22 cellular contexts compared by ENCODE assay signal in genomic region chr1:218945050-218945449, GRCh38.
DNase-seq lines count a peak whose midpoint lies in the region; ATAC-seq, FAIRE-seq and TF ChIP-seq lines count a peak whose summit lies in the region.
"Had no signal": no experiment of that assay in that cellular context is flagged by ENCODE, and none has a peak within 500 bp of the region (broad histone marks: within the 10 kb centered on the region; RNA-seq: fewer than 3 reads in every experiment).

No MANE protein-coding gene starts in this region.

- TF ChIP-seq CTCF in tibial nerve (IDR thresholded peaks at IDR 0.05), result no peak
- no peak for TF ChIP-seq CTCF in WTC11 (IDR thresholded peaks at IDR 0.05)

- no peaks in the 10 kb centered on the region for H3K36me3 ChIP-seq in tibial nerve
- H3K36me3 ChIP-seq: adrenal gland, heart left ventricle, neutrophil had no signal

- ATAC-seq in WTC11, result no peak
- ATAC-seq: heart left ventricle, T-helper 17 cell had no signal

- no peak for TF ChIP-seq EP300 in tibial nerve (IDR thresholded peaks at IDR 0.05)

- no peak overlapping the region for H3K4me3 Mint-ChIP-seq in WTC11
- H3K4me3 Mint-ChIP-seq: activated B cell treated with CpG ODN at 0.5 μM for 24 hours; activated T-helper 1 cell treated with anti-CD3 and anti-CD28 coated beads, Interleukin-12 subunit alpha, Interleukin-12 subunit beta, Interleukin-2, Interleukin-4 antibody, amounts not matched to agents 30 ng/mL and 10 ng/mL and 1 ng/mL, durations not matched to agents 14 hours and 24 hours and 36 hours; HFFc6; T-helper 17 cell had no signal

- H3K27ac Mint-ChIP-seq in WTC11, result no peak overlapping the region
- H3K27ac Mint-ChIP-seq: activated B cell treated with CpG ODN at 0.5 μM for 24 hours; activated T-helper 1 cell treated with anti-CD3 and anti-CD28 coated beads, Interleukin-12 subunit alpha, Interleukin-12 subunit beta, Interleukin-2, Interleukin-4 antibody, amounts not matched to agents 30 ng/mL and 10 ng/mL and 1 ng/mL, durations not matched to agents 14 hours and 24 hours and 36 hours; HFFc6; T-helper 17 cell had no signal

- FAIRE-seq in GM12891 (lab: Jason Lieb, UNC), result peak; percentile 16
- FAIRE-seq: GM19239, islet of Langerhans had no signal

- peaks cover 17% of the 10 kb centered on the region for H3K9me3 Mint-ChIP-seq in WTC11
- H3K9me3 Mint-ChIP-seq: activated B cell treated with CpG ODN at 0.5 μM for 24 hours had no signal

- DNase-seq in GM12891 (ENCODE audit: insufficient read length, low spot score) (no peak), RKO (ENCODE audit: low spot score) (peak; percentile 0), dermis microvascular lymphatic vessel endothelial cell (ENCODE audit: low read depth in 2 of 2) (peak; percentile 63 to 86), lung microvascular endothelial cell (ENCODE audit: low read depth in 2 of 2) (peak; percentile 76 to 79), NCI-H1092 (lab: John Stamatoyannopoulos, UW) (no peak), tibial nerve (ENCODE audit: low spot score in 2 of 2) (no peak), WTC11 (ENCODE audit: low spot score) (no peak)
- DNase-seq in activated naive CD4-positive, alpha-beta T cell (lab: John Stamatoyannopoulos, UW), result no peak
- DNase-seq: activated B cell treated with CpG ODN at 0.5 μM for 24 hours; adrenal gland; COR-L47; heart left ventricle; HFFc6; NCI-H1417; SHP77 treated with DMSO at 0.1 percent for 48 hours; stimulated activated CD4-positive, alpha-beta T cell treated with anti-CD3 and anti-CD28 coated beads, Interleukin-4, amount 100 ng/mL, for 1 hour; substantia nigra; T-helper 17 cell had no signal

- H3K27me3 ChIP-seq in tibial nerve, result no peaks in the 10 kb centered on the region
- H3K27me3 ChIP-seq: adrenal gland, heart left ventricle, neutrophil had no signal

- POLR2A ChIA-PET in WTC11 (lab: Charles Lee), result no interaction called here

- H3K4me1 ChIP-seq in tibial nerve, result peaks cover 0 to 12% (median 0%) of the 10 kb centered on the region in 4 donors
- H3K4me1 ChIP-seq: adrenal gland had no signal

- H3K4me3 ChIP-seq in tibial nerve, result no peak overlapping the region
- H3K4me3 ChIP-seq: adrenal gland, heart left ventricle had no signal

- H3K27ac ChIP-seq in tibial nerve, result no peak overlapping the region
- H3K27ac ChIP-seq: adrenal gland, heart left ventricle, neutrophil had no signal

- TF ChIP-seq POLR2A in GM12891 (IDR thresholded peaks at IDR 0.05; ENCODE audit: low read depth, low read length) (no peak), tibial nerve (IDR thresholded peaks at IDR 0.05) (no peak)

- WGBS in tibial nerve, 2 donors, result 91 to 94% methylated on average over 1 of the region's 1 CpG

- peaks cover 0 to 12% (median 0%) of the 10 kb centered on the region in 4 donors for H3K9me3 ChIP-seq in tibial nerve
- H3K9me3 ChIP-seq: adrenal gland, neutrophil had no signal

- CTCF ChIA-PET in WTC11 (lab: Charles Lee), result no interaction called here

- no peaks in the 10 kb centered on the region for H3K4me1 Mint-ChIP-seq in WTC11
- H3K4me1 Mint-ChIP-seq: activated B cell treated with CpG ODN at 0.5 μM for 24 hours, T-helper 17 cell had no signal

- H3K36me3 Mint-ChIP-seq in WTC11, result peaks cover 6% of the 10 kb centered on the region; the same call in 1 of the 2 replicates

- no peaks in the 10 kb centered on the region for H3K27me3 Mint-ChIP-seq in WTC11 (ENCODE audit: low read depth)
- H3K27me3 Mint-ChIP-seq: activated B cell treated with CpG ODN at 0.5 μM for 24 hours, T-helper 17 cell had no signal

TF ChIP-seq in GM12891, 5 proteins besides CTCF, POLR2A, EP300 and RAD21:
- TF ChIP-seq POU2F2 (IDR thresholded peaks at IDR 0.05; ENCODE audit: low read depth, low read length) (no peak), PAX5 (IDR thresholded peaks at IDR 0.05; ENCODE audit: insufficient read depth, low read length, severe bottlenecking) (no peak), TAF1 (IDR thresholded peaks at IDR 0.05; ENCODE audit: low read depth, low read length) (no peak), POLR2AphosphoS5 (IDR thresholded peaks at IDR 0.05; ENCODE audit: low read depth, low read length) (no peak), SPI1 (IDR thresholded peaks at IDR 0.05; ENCODE audit: low read depth, low read length) (no peak)

TF ChIP-seq in WTC11, 78 proteins besides CTCF, POLR2A, EP300 and RAD21 (continues in another document):
- TF ChIP-seq ZNF423 (CRISPR knock-in tag; IDR thresholded peaks at IDR 0.05), result no peak
- no peak for TF ChIP-seq ZNF671 (CRISPR knock-in tag; IDR thresholded peaks at IDR 0.05)
- TF ChIP-seq E2F1 (CRISPR knock-in tag; IDR thresholded peaks at IDR 0.05), result no peak
- no peak for TF ChIP-seq ZBTB43 (CRISPR knock-in tag; IDR thresholded peaks at IDR 0.05)
- TF ChIP-seq MLX (CRISPR knock-in tag; IDR thresholded peaks at IDR 0.05), result no peak
- no peak for TF ChIP-seq ESRRA (CRISPR knock-in tag; IDR thresholded peaks at IDR 0.05; ENCODE audit: borderline replicate concordance)
- no peak for TF ChIP-seq E2F4 (CRISPR knock-in tag; IDR thresholded peaks at IDR 0.05; ENCODE audit: borderline replicate concordance, low read depth)
- no peak for TF ChIP-seq ZSCAN18 (CRISPR knock-in tag; IDR thresholded peaks at IDR 0.05)
- no peak for TF ChIP-seq ZNF232 (CRISPR knock-in tag; IDR thresholded peaks at IDR 0.05)
- TF ChIP-seq IRF2 (CRISPR knock-in tag; IDR thresholded peaks at IDR 0.05; ENCODE audit: borderline replicate concordance, low read depth), result no peak
- TF ChIP-seq HMGA2 (CRISPR knock-in tag; IDR thresholded peaks at IDR 0.05), result no peak
- no peak for TF ChIP-seq JAZF1 (CRISPR knock-in tag; IDR thresholded peaks at IDR 0.05)
- TF ChIP-seq STAT6 (CRISPR knock-in tag; conservative IDR thresholded peaks at IDR 0.05; ENCODE audit: low read depth), result no peak
- no peak for TF ChIP-seq TEAD4 (CRISPR knock-in tag; IDR thresholded peaks at IDR 0.05)

Comparison
In these comparisons a context has a peak if more than half of its experiments do, and no peak if none do; other contexts are left out.
1. DNase-seq: peak in RKO (single experiment), dermis microvascular lymphatic vessel endothelial cell (2 of 2) and lung microvascular endothelial cell (2 of 2); none in GM12891 (single experiment), NCI-H1092 (single experiment), tibial nerve (0 of 2), WTC11 (single experiment) and activated naive CD4-positive, alpha-beta T cell (0 of 4).